ENCODE assay signal across 2 cellular contexts in the genomic region with DNA sequence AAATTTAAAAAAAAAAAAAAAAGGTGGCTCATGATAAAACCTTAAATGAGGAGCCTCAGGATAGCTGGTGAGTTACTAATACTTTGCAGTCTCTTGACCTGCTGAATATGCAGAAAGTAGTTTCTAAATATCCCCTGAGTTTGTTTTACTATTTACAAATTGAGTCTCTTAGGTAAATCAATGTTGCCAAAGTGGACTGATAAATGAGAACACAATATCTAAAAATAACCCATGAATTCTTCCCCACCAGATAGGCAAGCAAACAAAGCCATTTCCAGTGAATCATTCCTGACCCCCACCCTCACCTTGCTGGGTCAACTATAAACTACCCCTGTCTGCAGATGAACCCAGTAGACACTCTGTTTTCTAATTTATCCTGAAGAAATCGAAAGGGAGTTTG.
TF ChIP-seq lines count a peak whose summit lies in the region.

No MANE protein-coding gene starts in this region.

TF ChIP-seq in liver, 16 proteins besides CTCF, POLR2A, EP300 and RAD21:
- TF ChIP-seq, protein P1, sequence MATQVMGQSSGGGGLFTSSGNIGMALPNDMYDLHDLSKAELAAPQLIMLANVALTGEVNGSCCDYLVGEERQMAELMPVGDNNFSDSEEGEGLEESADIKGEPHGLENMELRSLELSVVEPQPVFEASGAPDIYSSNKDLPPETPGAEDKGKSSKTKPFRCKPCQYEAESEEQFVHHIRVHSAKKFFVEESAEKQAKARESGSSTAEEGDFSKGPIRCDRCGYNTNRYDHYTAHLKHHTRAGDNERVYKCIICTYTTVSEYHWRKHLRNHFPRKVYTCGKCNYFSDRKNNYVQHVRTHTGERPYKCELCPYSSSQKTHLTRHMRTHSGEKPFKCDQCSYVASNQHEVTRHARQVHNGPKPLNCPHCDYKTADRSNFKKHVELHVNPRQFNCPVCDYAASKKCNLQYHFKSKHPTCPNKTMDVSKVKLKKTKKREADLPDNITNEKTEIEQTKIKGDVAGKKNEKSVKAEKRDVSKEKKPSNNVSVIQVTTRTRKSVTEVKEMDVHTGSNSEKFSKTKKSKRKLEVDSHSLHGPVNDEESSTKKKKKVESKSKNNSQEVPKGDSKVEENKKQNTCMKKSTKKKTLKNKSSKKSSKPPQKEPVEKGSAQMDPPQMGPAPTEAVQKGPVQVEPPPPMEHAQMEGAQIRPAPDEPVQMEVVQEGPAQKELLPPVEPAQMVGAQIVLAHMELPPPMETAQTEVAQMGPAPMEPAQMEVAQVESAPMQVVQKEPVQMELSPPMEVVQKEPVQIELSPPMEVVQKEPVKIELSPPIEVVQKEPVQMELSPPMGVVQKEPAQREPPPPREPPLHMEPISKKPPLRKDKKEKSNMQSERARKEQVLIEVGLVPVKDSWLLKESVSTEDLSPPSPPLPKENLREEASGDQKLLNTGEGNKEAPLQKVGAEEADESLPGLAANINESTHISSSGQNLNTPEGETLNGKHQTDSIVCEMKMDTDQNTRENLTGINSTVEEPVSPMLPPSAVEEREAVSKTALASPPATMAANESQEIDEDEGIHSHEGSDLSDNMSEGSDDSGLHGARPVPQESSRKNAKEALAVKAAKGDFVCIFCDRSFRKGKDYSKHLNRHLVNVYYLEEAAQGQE (IDR thresholded peaks at IDR 0.05) = no peak
- peak; percentile 45 for TF ChIP-seq NR2F2 (IDR thresholded peaks at IDR 0.05)
- peak; percentile 79 to 83 for TF ChIP-seq RXRA (IDR thresholded peaks at IDR 0.05)
- no peak for TF ChIP-seq FOXA1 (IDR thresholded peaks at IDR 0.05)
- TF ChIP-seq HNF4A (conservative IDR thresholded peaks at IDR 0.05) = peak; percentile 54 to 66
- TF ChIP-seq, protein P2, sequence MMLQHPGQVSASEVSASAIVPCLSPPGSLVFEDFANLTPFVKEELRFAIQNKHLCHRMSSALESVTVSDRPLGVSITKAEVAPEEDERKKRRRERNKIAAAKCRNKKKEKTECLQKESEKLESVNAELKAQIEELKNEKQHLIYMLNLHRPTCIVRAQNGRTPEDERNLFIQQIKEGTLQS (IDR thresholded peaks at IDR 0.05) = no peak
- TF ChIP-seq GABPA (IDR thresholded peaks at IDR 0.05 in 1 of 2, conservative IDR thresholded peaks at IDR 0.05 in 1 of 2) = no peak
- TF ChIP-seq, protein P3, sequence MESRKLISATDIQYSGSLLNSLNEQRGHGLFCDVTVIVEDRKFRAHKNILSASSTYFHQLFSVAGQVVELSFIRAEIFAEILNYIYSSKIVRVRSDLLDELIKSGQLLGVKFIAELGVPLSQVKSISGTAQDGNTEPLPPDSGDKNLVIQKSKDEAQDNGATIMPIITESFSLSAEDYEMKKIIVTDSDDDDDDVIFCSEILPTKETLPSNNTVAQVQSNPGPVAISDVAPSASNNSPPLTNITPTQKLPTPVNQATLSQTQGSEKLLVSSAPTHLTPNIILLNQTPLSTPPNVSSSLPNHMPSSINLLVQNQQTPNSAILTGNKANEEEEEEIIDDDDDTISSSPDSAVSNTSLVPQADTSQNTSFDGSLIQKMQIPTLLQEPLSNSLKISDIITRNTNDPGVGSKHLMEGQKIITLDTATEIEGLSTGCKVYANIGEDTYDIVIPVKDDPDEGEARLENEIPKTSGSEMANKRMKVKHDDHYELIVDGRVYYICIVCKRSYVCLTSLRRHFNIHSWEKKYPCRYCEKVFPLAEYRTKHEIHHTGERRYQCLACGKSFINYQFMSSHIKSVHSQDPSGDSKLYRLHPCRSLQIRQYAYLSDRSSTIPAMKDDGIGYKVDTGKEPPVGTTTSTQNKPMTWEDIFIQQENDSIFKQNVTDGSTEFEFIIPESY (IDR thresholded peaks at IDR 0.05) = no peak
- peak; percentile 59 to 88 for TF ChIP-seq JUND (IDR thresholded peaks at IDR 0.05)
- TF ChIP-seq YY1 (IDR thresholded peaks at IDR 0.05) = peak; percentile 19
- TF ChIP-seq FOXA2 (IDR thresholded peaks at IDR 0.05) = peak; percentile 19
- no peak for TF ChIP-seq TAF1 (conservative IDR thresholded peaks at IDR 0.05)
- no peak for TF ChIP-seq EGR1 (IDR thresholded peaks at IDR 0.05; ENCODE audit: low read depth in 2 of 2)
- peak; percentile 5 for TF ChIP-seq HNF4G (IDR thresholded peaks at IDR 0.05)
- TF ChIP-seq, protein P4, sequence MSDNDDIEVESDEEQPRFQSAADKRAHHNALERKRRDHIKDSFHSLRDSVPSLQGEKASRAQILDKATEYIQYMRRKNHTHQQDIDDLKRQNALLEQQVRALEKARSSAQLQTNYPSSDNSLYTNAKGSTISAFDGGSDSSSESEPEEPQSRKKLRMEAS (IDR thresholded peaks at IDR 0.05) = no peak
- TF ChIP-seq SP1 (IDR thresholded peaks at IDR 0.05) = peak; percentile 67

TF ChIP-seq in HepG2, 621 proteins besides CTCF, POLR2A, EP300 and RAD21:
- TF ChIP-seq HNRNPK (IDR thresholded peaks at IDR 0.05; ENCODE audit: low read depth, low read length, poor library complexity, severe bottlenecking) = no peak
- TF ChIP-seq PAF1 (CRISPR knock-in tag; IDR thresholded peaks at IDR 0.05) = no peak
- TF ChIP-seq ZNF234 (CRISPR knock-in tag; conservative IDR thresholded peaks at IDR 0.05) = no peak
